Comparison of ENCODE assay signal across 15 cellular contexts in the genomic region with DNA sequence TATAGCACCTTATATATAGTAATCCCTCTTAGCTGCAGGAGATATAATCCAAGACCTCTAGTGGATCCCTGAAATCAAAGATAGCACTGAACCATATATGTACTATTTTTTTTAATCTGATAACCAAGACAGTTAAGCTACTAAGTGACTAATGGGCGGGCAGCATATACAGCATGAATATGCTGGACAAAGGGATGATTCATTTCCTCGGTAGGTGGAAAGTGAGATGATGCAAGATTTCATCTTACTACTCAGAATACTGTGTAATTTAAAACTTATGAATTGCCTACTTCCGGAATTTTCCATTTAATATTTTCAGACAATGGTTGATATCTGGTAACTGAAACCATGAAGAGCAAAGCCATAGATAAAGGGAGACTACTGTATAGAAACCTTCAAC. TPM values are rescaled to one million over a fixed set of nuclear protein-coding genes. Genes with fewer than 3 reads are reported as not detected.
A peak's percentile ranks its signal among the peaks of the same experiment; 100 is the strongest.
DNase-seq lines count a peak whose midpoint lies in the region; ATAC-seq, FAIRE-seq and TF ChIP-seq lines count a peak whose summit lies in the region.
"Had no signal": no experiment of that assay in that cellular context is flagged by ENCODE, and none has a peak within 500 bp of the region (broad histone marks: within the 10 kb centered on the region; RNA-seq: fewer than 3 reads in every experiment).

No MANE protein-coding gene starts in this region.

- no peak overlapping the region for H3K27ac ChIP-seq in trophoblast cell (ENCODE audit: low read depth, low read length)
- H3K27ac ChIP-seq: coronary artery, parathyroid adenoma had no signal

- no peak overlapping the region for H3K14ac ChIP-seq in trophoblast cell (ENCODE audit: low read length)

- no peaks in the 10 kb centered on the region for H3K79me1 ChIP-seq in trophoblast cell (ENCODE audit: low read length)

- H3K79me2 ChIP-seq in trophoblast cell (ENCODE audit: control insufficient read depth, insufficient read depth, low read length, poor library complexity) = no peaks in the 10 kb centered on the region
- H3K79me2 ChIP-seq: parathyroid adenoma had no signal

- DNase-seq in HCEC 1CT (peak; percentile 94), NCI-H226 (peak; percentile 67), dermis microvascular lymphatic vessel endothelial cell (ENCODE audit: low read depth in 2 of 2) (peak; percentile 21 to 82), trophoblast cell (peak; percentile 44 to 86), GM12891 (ENCODE audit: insufficient read length, low spot score) (no peak)
- no peak for DNase-seq in activated CD8-positive, alpha-beta memory T cell treated with anti-CD3 and anti-CD28 coated beads, Interleukin-2, amount 50 U/mL, for 4 hours
- DNase-seq: islet precursor cell, NCI-H146, NCI-H524 had no signal

- FAIRE-seq in GM12891 (lab: Jason Lieb, UNC) = no peak

- no peaks in the 10 kb centered on the region for H3K27me3 ChIP-seq in trophoblast cell (ENCODE audit: insufficient read depth, low read length)

- no peak for TF ChIP-seq POLR2A in GM12891 (IDR thresholded peaks at IDR 0.05; ENCODE audit: low read depth, low read length)

- H4K8ac ChIP-seq in trophoblast cell (ENCODE audit: low read depth, low read length) = no peak overlapping the region

- no peak overlapping the region for H3K4me2 ChIP-seq in trophoblast cell (ENCODE audit: low read length)

- no peak overlapping the region for H2AFZ ChIP-seq in trophoblast cell (ENCODE audit: insufficient read depth, low read length, poor library complexity)
- H2AFZ ChIP-seq: parathyroid adenoma had no signal

- no peaks in the 10 kb centered on the region for H3K4me1 ChIP-seq in trophoblast cell (ENCODE audit: control insufficient read depth in 1 of 2, insufficient read depth in 2 of 2, low read length in 2 of 2)
- H3K4me1 ChIP-seq: parathyroid adenoma had no signal

- H2BK120ac ChIP-seq in trophoblast cell (ENCODE audit: insufficient read depth, low read length, poor library complexity) = no peak overlapping the region

- no peak overlapping the region for H2BK12ac ChIP-seq in trophoblast cell (ENCODE audit: low read length)

- H4K91ac ChIP-seq in trophoblast cell (ENCODE audit: low read depth, low read length) = no peak overlapping the region

- no peak overlapping the region for H2BK5ac ChIP-seq in trophoblast cell (ENCODE audit: low read depth, low read length, poor library complexity)

- WGBS in trophoblast cell (ENCODE audit: extremely low coverage, insufficient coverage, insufficient read length) = no CpG with 5 or more reads among the region's 3 CpGs

- no peak overlapping the region for H3K4ac ChIP-seq in trophoblast cell (ENCODE audit: low read depth, low read length)

- H3K9ac ChIP-seq in trophoblast cell (ENCODE audit: low read length) = no peak overlapping the region
- H3K9ac ChIP-seq: parathyroid adenoma had no signal

- no peaks in the 10 kb centered on the region for H3K9me3 ChIP-seq in trophoblast cell (ENCODE audit: insufficient read depth, low read depth, low read length)

- ATAC-seq in HG03354 (IDR thresholded peaks at IDR 0.05; ENCODE audit: poor library complexity, severe bottlenecking, unreplicated experiment) (no peak), HG02870 (IDR thresholded peaks at IDR 0.05; ENCODE audit: unreplicated experiment) (no peak)
- ATAC-seq: Right ventricle myocardium inferior had no signal

- H4K12ac ChIP-seq in trophoblast cell (ENCODE audit: low read depth, low read length) = no peak overlapping the region

- H2AK5ac ChIP-seq in trophoblast cell (ENCODE audit: low read length) = no peak overlapping the region

- H3K4me3 ChIP-seq in trophoblast cell (ENCODE audit: low read depth, low read length) = no peak overlapping the region
- H3K4me3 ChIP-seq: coronary artery had no signal

- H3K23ac ChIP-seq in trophoblast cell (ENCODE audit: low read length) = no peak overlapping the region

- H3K18ac ChIP-seq in trophoblast cell (ENCODE audit: low read length) = no peak overlapping the region

- H3K36me3 ChIP-seq in trophoblast cell (ENCODE audit: control insufficient read depth in 1 of 2, insufficient read depth in 2 of 2, low read length in 2 of 2) = no peaks in the 10 kb centered on the region

TF ChIP-seq in GM12891, 5 proteins besides CTCF, POLR2A, EP300 and RAD21:
- TF ChIP-seq SPI1 (IDR thresholded peaks at IDR 0.05; ENCODE audit: low read depth, low read length) = no peak
- TF ChIP-seq TAF1 (IDR thresholded peaks at IDR 0.05; ENCODE audit: low read depth, low read length) = no peak
- no peak for TF ChIP-seq POLR2AphosphoS5 (IDR thresholded peaks at IDR 0.05; ENCODE audit: low read depth, low read length)
- TF ChIP-seq POU2F2 (IDR thresholded peaks at IDR 0.05; ENCODE audit: low read depth, low read length) = no peak
- TF ChIP-seq PAX5 (IDR thresholded peaks at IDR 0.05; ENCODE audit: insufficient read depth, low read length, severe bottlenecking) = no peak

RNA-seq across cellular contexts. Expression of gene PRMT8, which starts 36.2 kb away (rescaled TPM):
- not detected in 2 replicates for total RNA-seq in dermis microvascular lymphatic vessel endothelial cell
- 0.01 TPM in 1 of 2 replicates, not detected in the other for polyA plus RNA-seq in trophoblast cell (2013)
- polyA plus RNA-seq in GM12891 (2012; ENCODE audit: low read depth, missing spikeins) = not detected
- total RNA-seq: mucosa of gallbladder, Right ventricle myocardium inferior had no signal

Comparison
In these comparisons a context has a peak if more than half of its experiments do, and no peak if none do; other contexts are left out.
1. DNase-seq: peak in HCEC 1CT (single experiment), NCI-H226 (single experiment), dermis microvascular lymphatic vessel endothelial cell (2 of 2) and trophoblast cell (2 of 2); none in GM12891 (single experiment) and activated CD8-positive, alpha-beta memory T cell treated with anti-CD3 and anti-CD28 coated beads, Interleukin-2, amount 50 U/mL, for 4 hours (single experiment).